Comparison of ENCODE assay signal across 9 cellular contexts in the genomic region with DNA sequence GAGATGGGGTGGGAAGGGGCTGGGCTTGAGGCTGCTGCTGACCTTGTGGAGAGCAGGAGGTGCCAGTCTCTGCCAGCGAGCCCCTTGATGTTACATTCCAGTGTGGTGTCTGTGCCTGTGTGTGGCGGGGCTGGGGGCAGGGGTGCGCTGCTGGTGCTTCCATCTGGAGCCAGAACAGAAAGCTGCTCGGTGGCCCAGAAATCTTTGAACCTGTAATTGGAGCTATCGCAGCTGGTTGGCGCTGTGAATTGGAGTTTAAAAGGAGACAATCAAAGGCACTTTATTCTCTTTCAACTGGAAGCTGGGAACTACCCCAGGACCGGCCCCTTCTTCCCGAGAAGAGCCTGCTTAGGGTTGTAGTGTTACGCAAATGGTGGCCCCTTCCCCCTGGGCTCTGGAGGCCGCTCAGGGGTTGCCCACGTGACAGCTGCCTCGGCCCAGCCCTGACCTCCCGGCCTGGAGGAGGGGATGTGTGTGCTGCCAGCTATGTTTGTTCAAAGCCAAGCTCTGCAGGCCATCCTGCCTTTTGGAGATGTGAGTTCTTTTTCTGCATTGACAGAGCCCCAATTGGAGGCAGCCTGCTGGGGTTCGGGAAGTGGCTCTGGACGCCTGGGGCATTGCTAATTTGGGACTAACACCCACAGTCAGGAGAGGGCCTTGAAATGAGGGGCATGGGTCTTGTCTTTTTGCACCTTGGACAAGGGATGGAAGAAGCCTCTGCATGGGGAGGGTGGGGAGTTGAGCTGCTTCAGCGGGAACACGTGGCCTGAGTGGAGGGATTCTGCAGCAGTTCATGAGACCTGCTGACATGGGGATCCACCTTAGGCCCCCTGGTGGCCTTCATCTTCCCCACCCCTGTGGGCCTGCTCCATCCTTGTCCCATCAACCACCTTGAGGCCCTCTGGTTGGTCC. TPM values are rescaled to one million over a fixed set of nuclear protein-coding genes. Genes with fewer than 3 reads are reported as not detected.
DNase-seq lines count a peak whose midpoint lies in the region; TF ChIP-seq lines count a peak whose summit lies in the region.
"Had no signal": no experiment of that assay in that cellular context is flagged by ENCODE, and none has a peak within 500 bp of the region (broad histone marks: within the 10 kb centered on the region; RNA-seq: fewer than 3 reads in every experiment).

No MANE protein-coding gene starts in this region.

- no peak overlapping the region for H4K8ac ChIP-seq in neuronal stem cell (ENCODE audit: low read depth, low read length)

- peak overlapping the region; percentile 47 for H3K4me2 ChIP-seq in neuronal stem cell (ENCODE audit: insufficient read depth, low read length, poor library complexity, severe bottlenecking)

- in situ Hi-C loops in SK-MEL-5 (cut with HindIII; ENCODE audit: low pct_unique_long_range_greater_than_20kb, low sequenced_read_pairs): no loop called here

- peak overlapping the region; percentile 85 for H2BK12ac ChIP-seq in neuronal stem cell (ENCODE audit: low read length)

- peaks cover 1 to 6% of the 10 kb centered on the region in 2 donors for H3K9me3 ChIP-seq in neuronal stem cell (replicated peaks in 1 of 2; ENCODE audit: control insufficient read depth in 2 of 2, insufficient read depth in 1 of 2, low read depth in 1 of 2, low read length in 2 of 2)
- H3K9me3 ChIP-seq: SJSA1 had no signal

- H3K23ac ChIP-seq in neuronal stem cell (ENCODE audit: low read depth, low read length, poor library complexity): no peak overlapping the region

- H3K14ac ChIP-seq in neuronal stem cell (ENCODE audit: low read length): peak overlapping the region; percentile 73

- H2AFZ ChIP-seq in neuronal stem cell (ENCODE audit: low read length): peak overlapping the region; percentile 75

- H3K4me1 ChIP-seq in neuronal stem cell (ENCODE audit: control insufficient read depth in 2 of 2, insufficient read depth in 1 of 2, low read depth in 1 of 2, low read length in 2 of 2): peaks cover 13 to 18% of the 10 kb centered on the region in 2 donors
- H3K4me1 ChIP-seq: SJSA1 had no signal

- H2BK15ac ChIP-seq in neuronal stem cell (ENCODE audit: low read length): peak overlapping the region; percentile 94

- H3K36me3 ChIP-seq in neuronal stem cell (replicated peaks in 1 of 2; ENCODE audit: control insufficient read depth in 2 of 2, insufficient read depth in 2 of 2, low read length in 2 of 2): no peaks in the 10 kb centered on the region
- H3K36me3 ChIP-seq: SJSA1 had no signal

- H3K79me1 ChIP-seq in neuronal stem cell (ENCODE audit: low read depth, low read length): no peaks in the 10 kb centered on the region

- DNase-seq in DMS 273 treated with DMSO at 0.1 percent for 48 hours (lab: John Stamatoyannopoulos, UW) (peak; percentile 35), SK-MEL-5 (ENCODE audit: low read depth, low spot score) (peak; percentile 44), head of caudate nucleus (peak in 38 of 42 donors; percentile 24 to 74 (median 48)), neuronal stem cell (ENCODE audit: low spot score) (peak; percentile 66), HEK293T (ENCODE audit: extremely low spot score) (no peak), T-helper 9 cell (no peak), NCI-H1436 treated with DMSO at 0.1 percent for 48 hours (lab: John Stamatoyannopoulos, UW) (no peak)
- DNase-seq in activated CD4-positive, alpha-beta T cell treated with anti-CD3 and anti-CD28 coated beads, Interleukin-2, amount 50 U/mL, for 1 hour: no peak

- no peak overlapping the region for H2BK120ac ChIP-seq in neuronal stem cell (ENCODE audit: low read depth, low read length)

- H3K27me3 ChIP-seq in neuronal stem cell (ENCODE audit: control insufficient read depth in 3 of 3, insufficient read depth in 3 of 3, low read depth in 1 of 3, low read length in 3 of 3): peaks cover 0 to 16% (median 0%) of the 10 kb centered on the region in 3 experiments

- CTCF ChIA-PET in HEK293T (lab: Yijun Ruan, JAX): interaction anchor here (0.6 kb wide), 1 partner anchor 133 kb away, joined by 3 read pairs; no protein-coding TSS in a partner anchor

- peak overlapping the region; percentile 83 for H2BK5ac ChIP-seq in neuronal stem cell (ENCODE audit: low read length)

- intact Hi-C loops in head of caudate nucleus (cut with DNase I): no loop called here

- POLR2A ChIA-PET in HEK293T (lab: Yijun Ruan, JAX): interaction anchor here (2.1 kb wide), 1 partner anchor 14 kb away, joined by 8 read pairs; the partner anchor contains the start of gene ARSA

- H3K4me3 ChIP-seq in neuronal stem cell (ENCODE audit: low read length in 2 of 2): peak overlapping the region in 1 of 2 donors; percentile 6
- H3K4me3 ChIP-seq: SJSA1 had no signal

- H3K18ac ChIP-seq in neuronal stem cell (ENCODE audit: low read length): peak overlapping the region; percentile 94

- H2AK5ac ChIP-seq in neuronal stem cell (ENCODE audit: low read depth, low read length): peak overlapping the region; percentile 99

- no peak overlapping the region for H3K9ac ChIP-seq in neuronal stem cell (ENCODE audit: low read depth, low read length, poor library complexity)

- H3K4ac ChIP-seq in neuronal stem cell (ENCODE audit: low read length): no peak overlapping the region

- H4K91ac ChIP-seq in neuronal stem cell (ENCODE audit: low read depth, low read length, poor library complexity): peak overlapping the region; percentile 58

- H3K27ac ChIP-seq in neuronal stem cell (replicated peaks; ENCODE audit: low read length): peak overlapping the region; percentile 60
- H3K27ac ChIP-seq: SJSA1 had no signal

- WGBS in neuronal stem cell (ENCODE audit: extremely low coverage in 2 of 2, insufficient read length in 2 of 2, insufficient replicate concordance in 1 of 2), 2 donors: no CpG with 5 or more reads among the region's 17 CpGs

TF ChIP-seq in HEK293T, 16 proteins besides CTCF, POLR2A, EP300 and RAD21:
- TF ChIP-seq TARDBP (IDR thresholded peaks at IDR 0.05) (no peak), FOXA1 (IDR thresholded peaks at IDR 0.05) (no peak), HDGF (IDR thresholded peaks at IDR 0.05; ENCODE audit: borderline replicate concordance) (no peak), LEF1 (IDR thresholded peaks at IDR 0.05; ENCODE audit: borderline replicate concordance) (no peak), CTBP1 (IDR thresholded peaks at IDR 0.05; ENCODE audit: borderline replicate concordance) (no peak), L3MBTL2 (conservative IDR thresholded peaks at IDR 0.05) (no peak), ARNT (IDR thresholded peaks at IDR 0.05) (no peak), ZNF384 (IDR thresholded peaks at IDR 0.05) (no peak), FOXM1 (IDR thresholded peaks at IDR 0.05; ENCODE audit: borderline replicate concordance) (no peak), BHLHE40 (IDR thresholded peaks at IDR 0.05; ENCODE audit: borderline replicate concordance) (no peak)

RNA-seq across cellular contexts. Expression of gene ARSA, which starts 14.0 kb away (rescaled TPM):
- total RNA-seq in SK-MEL-5 (2014; rRNA removed; shearing (Covaris generic)): 17.5 and 20.9 TPM in 2 replicates
- 62.2 and 65.0 TPM in 2 replicates for polyA plus RNA-seq in SK-MEL-5 (2015; cell fraction: cytosol; rRNA removed)
- polyA plus RNA-seq in SK-MEL-5 (2015; cell fraction: nucleus; rRNA removed): 147 and 162 TPM in 2 replicates
- polyA plus RNA-seq in neuronal stem cell (2013, experiment 1 of 2): 16.8 TPM
- 15.2 TPM for polyA plus RNA-seq in neuronal stem cell (2013, experiment 2 of 2)

RNA-seq across cellular contexts. Expression of gene SHANK3, which starts 30.7 kb away (rescaled TPM):
- 2.1 and 2.6 TPM in 2 replicates for total RNA-seq in SK-MEL-5 (2014; rRNA removed; shearing (Covaris generic))
- polyA plus RNA-seq in SK-MEL-5 (2015; cell fraction: cytosol; rRNA removed): 9.2 and 12.1 TPM in 2 replicates
- 15.2 and 16.8 TPM in 2 replicates for polyA plus RNA-seq in SK-MEL-5 (2015; cell fraction: nucleus; rRNA removed)
- polyA plus RNA-seq in neuronal stem cell (2013, experiment 1 of 2): 9.8 TPM
- 9.9 TPM for polyA plus RNA-seq in neuronal stem cell (2013, experiment 2 of 2)

RNA-seq across cellular contexts. Expression of gene MAPK8IP2, which starts 41.4 kb away (rescaled TPM):
- total RNA-seq in SK-MEL-5 (2014; rRNA removed; shearing (Covaris generic)): 18.8 and 20.0 TPM in 2 replicates
- 19.4 and 22.5 TPM in 2 replicates for polyA plus RNA-seq in SK-MEL-5 (2015; cell fraction: cytosol; rRNA removed)
- polyA plus RNA-seq in SK-MEL-5 (2015; cell fraction: nucleus; rRNA removed): 9.5 and 13.0 TPM in 2 replicates
- polyA plus RNA-seq in neuronal stem cell (2013, experiment 1 of 2): 1.2 TPM
- polyA plus RNA-seq in neuronal stem cell (2013, experiment 2 of 2): 1.2 TPM

RNA-seq across cellular contexts. Expression of gene CHKB, which starts 59.3 kb away (rescaled TPM):
- 22.2 and 27.7 TPM in 2 replicates for total RNA-seq in SK-MEL-5 (2014; rRNA removed; shearing (Covaris generic))
- polyA plus RNA-seq in SK-MEL-5 (2015; cell fraction: cytosol; rRNA removed): 19.5 and 20.2 TPM in 2 replicates
- 466 and 471 TPM in 2 replicates for polyA plus RNA-seq in SK-MEL-5 (2015; cell fraction: nucleus; rRNA removed)
- polyA plus RNA-seq in neuronal stem cell (2013, experiment 1 of 2): 39.2 TPM
- polyA plus RNA-seq in neuronal stem cell (2013, experiment 2 of 2): 37.2 TPM

Comparison
In these comparisons a context has a peak if more than half of its experiments do, and no peak if none do; other contexts are left out.
1. DNase-seq: peak in DMS 273 treated with DMSO at 0.1 percent for 48 hours (single experiment), SK-MEL-5 (single experiment), head of caudate nucleus (38 of 42) and neuronal stem cell (single experiment); none in HEK293T (single experiment), T-helper 9 cell (single experiment), NCI-H1436 treated with DMSO at 0.1 percent for 48 hours (single experiment) and activated CD4-positive, alpha-beta T cell treated with anti-CD3 and anti-CD28 coated beads, Interleukin-2, amount 50 U/mL, for 1 hour (single experiment).